Comparison of ENCODE assay signal across 1 cellular context in genomic region chr7:113143486-113144257, GRCh38.
A peak's percentile ranks its signal among the peaks of the same experiment; 100 is the strongest.
TF ChIP-seq lines count a peak whose summit lies in the region.

No MANE protein-coding gene starts in this region.

TF ChIP-seq in K562, 482 proteins besides CTCF, POLR2A, EP300 and RAD21 (continued from another document and continues in another):
- no peak for TF ChIP-seq E2F6 (IDR thresholded peaks at IDR 0.05; ENCODE audit: borderline replicate concordance in 1 of 2, extremely low read depth in 1 of 2, insufficient read depth in 1 of 2, insufficient read length in 1 of 2, low read depth in 1 of 2, low read length in 1 of 2, poor library complexity in 1 of 2, severe bottlenecking in 1 of 2)
- TF ChIP-seq ZBTB17 (CRISPR knock-in tag; IDR thresholded peaks at IDR 0.05): peak; percentile 47; the same call in 1 of the 2 replicates
- TF ChIP-seq CCNT2 (IDR thresholded peaks at IDR 0.05; ENCODE audit: borderline replicate concordance, extremely low read depth, insufficient read length, low read depth, low read length): no peak
- TF ChIP-seq ZEB2 (IDR thresholded peaks at IDR 0.05): no peak
- no peak for TF ChIP-seq ZNF589 (CRISPR knock-in tag; IDR thresholded peaks at IDR 0.05; ENCODE audit: low read depth)
- no peak for TF ChIP-seq MAZ (CRISPR knock-in tag; conservative IDR thresholded peaks at IDR 0.05 in 1 of 2, IDR thresholded peaks at IDR 0.05 in 1 of 2)
- no peak for TF ChIP-seq CHD7 (IDR thresholded peaks at IDR 0.05; ENCODE audit: low read depth, low read length)
- TF ChIP-seq GTF2A2 (tag; IDR thresholded peaks at IDR 0.05): no peak
- TF ChIP-seq MECOM (CRISPR knock-in tag; IDR thresholded peaks at IDR 0.05): 0 out of 2 replicates have a peak, but pooled peaks have one; percentile 43
- 0 out of 2 replicates have a peak, but pooled peaks have one; percentile 32 for TF ChIP-seq ARID3B (CRISPR knock-in tag; IDR thresholded peaks at IDR 0.05; ENCODE audit: borderline replicate concordance)
- TF ChIP-seq E2F5 (CRISPR knock-in tag; IDR thresholded peaks at IDR 0.05): no peak
- TF ChIP-seq HBP1 (CRISPR knock-in tag; IDR thresholded peaks at IDR 0.05): 0 out of 2 replicates have a peak, but pooled peaks have one; percentile 39
- no peak for TF ChIP-seq ZNF232 (CRISPR knock-in tag; IDR thresholded peaks at IDR 0.05)
- no peak for TF ChIP-seq SMARCC2 (IDR thresholded peaks at IDR 0.05; ENCODE audit: low read depth)
- TF ChIP-seq HDAC2 (IDR thresholded peaks at IDR 0.05): no peak
- no peak for TF ChIP-seq GTF2E2 (tag; IDR thresholded peaks at IDR 0.05)
- no peak for TF ChIP-seq ZNF384 (IDR thresholded peaks at IDR 0.05; ENCODE audit: low read depth, low read length)
- TF ChIP-seq ZNF282 (CRISPR knock-in tag; IDR thresholded peaks at IDR 0.05): no peak
- no peak for TF ChIP-seq HDAC8 (tag; IDR thresholded peaks at IDR 0.05)
- TF ChIP-seq MEF2D (tag; conservative IDR thresholded peaks at IDR 0.05; ENCODE audit: low read depth): no peak
- no peak for TF ChIP-seq ZNF511 (CRISPR knock-in tag; IDR thresholded peaks at IDR 0.05)
- TF ChIP-seq ZFPM2 (CRISPR knock-in tag; IDR thresholded peaks at IDR 0.05): no peak
- TF ChIP-seq NFYB (IDR thresholded peaks at IDR 0.05; ENCODE audit: extremely low read depth, insufficient read length): no peak
- no peak for TF ChIP-seq CEBPZ (IDR thresholded peaks at IDR 0.05; ENCODE audit: borderline replicate concordance, low read depth, low read length)
- 0 out of 2 replicates have a peak, but pooled peaks have one; percentile 80 for TF ChIP-seq ZNF165 (CRISPR knock-in tag; IDR thresholded peaks at IDR 0.05; ENCODE audit: borderline replicate concordance)
- no peak for TF ChIP-seq TFAP4 (CRISPR knock-in tag; IDR thresholded peaks at IDR 0.05; ENCODE audit: borderline replicate concordance)
- TF ChIP-seq ZBTB5 (IDR thresholded peaks at IDR 0.05): no peak
- no peak for TF ChIP-seq RCOR1 (IDR thresholded peaks at IDR 0.05; ENCODE audit: borderline replicate concordance in 1 of 2, low read depth in 2 of 2, low read length in 2 of 2)
- 0 out of 2 replicates have a peak, but pooled peaks have one; percentile 9 for TF ChIP-seq RFX1 (IDR thresholded peaks at IDR 0.05)
- TF ChIP-seq NFATC3 (IDR thresholded peaks at IDR 0.05): no peak
- no peak for TF ChIP-seq NFE2L1 (tag; IDR thresholded peaks at IDR 0.05; ENCODE audit: borderline replicate concordance, low read depth)
- TF ChIP-seq RAD51 (IDR thresholded peaks at IDR 0.05; ENCODE audit: borderline replicate concordance, low read depth): no peak
- no peak for TF ChIP-seq ZNF253 (CRISPR knock-in tag; conservative IDR thresholded peaks at IDR 0.05)
- TF ChIP-seq HIVEP1 (CRISPR knock-in tag; IDR thresholded peaks at IDR 0.05): peak; percentile 79; the same call in 1 of the 2 replicates
- no peak for TF ChIP-seq ZNF354B (CRISPR knock-in tag; IDR thresholded peaks at IDR 0.05)
